In the genomic region with DNA sequence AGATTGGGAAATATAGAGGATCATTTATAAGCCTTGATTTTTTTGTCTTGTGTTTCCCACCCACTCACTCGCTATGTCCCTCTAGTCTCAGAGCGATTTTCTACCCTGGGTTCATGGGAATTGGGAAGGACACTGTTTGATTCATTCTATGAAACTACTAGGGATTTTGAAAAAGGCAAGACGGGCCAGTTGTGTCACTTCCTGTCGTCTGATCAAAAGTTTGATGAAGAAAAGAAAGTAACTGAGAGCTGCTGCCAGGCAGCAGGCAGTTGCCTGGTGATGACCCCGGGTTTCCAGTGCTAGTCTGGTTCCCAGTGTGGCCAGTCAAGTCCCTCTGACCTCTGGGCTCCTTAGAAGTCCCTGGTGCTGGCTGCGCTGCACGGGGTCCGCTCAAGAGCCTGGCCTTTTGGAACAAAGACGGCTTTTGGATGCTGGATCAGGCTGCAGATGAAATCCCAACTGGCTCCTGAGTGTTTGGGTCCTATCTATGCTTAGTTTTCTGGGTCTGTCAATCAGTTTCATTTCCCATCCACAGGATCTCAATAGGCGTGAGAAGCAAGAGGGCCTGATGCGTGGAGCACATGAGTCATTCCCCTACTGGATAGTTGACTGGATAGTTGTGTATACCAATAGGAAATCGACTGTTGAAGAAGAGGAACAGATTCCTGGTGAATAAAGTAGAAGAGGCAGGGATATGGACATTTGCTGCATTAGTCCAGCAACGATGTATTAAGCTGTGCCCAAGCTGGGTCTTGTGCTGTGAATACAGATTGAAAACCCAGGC, we compare ENCODE assay signal across 16 cellular contexts.
DNase-seq lines count a peak whose midpoint lies in the region; ATAC-seq, FAIRE-seq and TF ChIP-seq lines count a peak whose summit lies in the region.
"Had no signal": no experiment of that assay in that cellular context is flagged by ENCODE, and none has a peak within 500 bp of the region (broad histone marks: within the 10 kb centered on the region; RNA-seq: fewer than 3 reads in every experiment).

No MANE protein-coding gene starts in this region.

- H3K27ac ChIP-seq in small intestine (ENCODE audit: low read depth in 1 of 2, low read length in 1 of 2), result no peak overlapping the region
- no peak overlapping the region for H3K27ac ChIP-seq in WERI-Rb-1
- H3K27ac ChIP-seq: 22Rv1 had no signal

- CTCF ChIA-PET in activated CD8-positive, alpha-beta T cell treated with anti-CD3 and anti-CD28 coated beads, Interleukin-2, amount 10 ng/mL, durations not matched to agents 7 days and 5 days (lab: Charles Lee), result interaction anchor here (0.7 to 1.4 kb wide), 3 partner anchors 17 to 148 kb away, joined by 3 to 4 read pairs (median 3); no protein-coding TSS in a partner anchor

- DNase-seq in DMS53 (lab: John Stamatoyannopoulos, UW), result peak; percentile 4
- DNase-seq in DMS53 treated with DMSO at 0.1 percent for 48 hours (lab: John Stamatoyannopoulos, UW; ENCODE audit: unreplicated experiment), result no peak
- DNase-seq in Jurkat, Clone E6-1 (ENCODE audit: low read depth, low spot score), result peak; percentile 22
- DNase-seq in activated CD8-positive, alpha-beta T cell treated with anti-CD3 and anti-CD28 coated beads, Interleukin-2, amount 10 ng/mL, durations not matched to agents 7 days and 5 days, result peak; percentile 45
- peak; percentile 1 for DNase-seq in kidney tubule cell (ENCODE audit: low spot score)
- no peak for DNase-seq in small intestine
- DNase-seq in WERI-Rb-1, result no peak
- DNase-seq: Calu3, NCI-H1092 treated with DMSO at 0.1 percent for 48 hours, NCI-H510A had no signal

- H3K4me1 ChIP-seq in small intestine (ENCODE audit: control insufficient read depth in 2 of 2, insufficient read depth in 1 of 2, low read depth in 1 of 2, low read length in 1 of 2), result no peaks in the 10 kb centered on the region

- POLR2A ChIA-PET in activated CD8-positive, alpha-beta T cell treated with anti-CD3 and anti-CD28 coated beads, Interleukin-2, amount 10 ng/mL, durations not matched to agents 7 days and 5 days (lab: Charles Lee), result interaction anchor here (0.6 kb wide), 1 partner anchor 72 kb away, joined by 3 read pairs; no protein-coding TSS in a partner anchor

- H3K27me3 ChIP-seq in small intestine (ENCODE audit: control insufficient read depth in 2 of 2, insufficient read depth in 2 of 2, low read length in 2 of 2), result no peaks in the 10 kb centered on the region
- no peaks in the 10 kb centered on the region for H3K27me3 ChIP-seq in WERI-Rb-1 (ENCODE audit: insufficient read depth, low read depth, severe bottlenecking)

- WGBS in small intestine, 3 donors, result 84 to 94% (median 90%) methylated on average over 13 of the region's 13 CpGs

- H3K27ac Mint-ChIP-seq in activated CD8-positive, alpha-beta T cell treated with anti-CD3 and anti-CD28 coated beads, Interleukin-2, amount 10 ng/mL, durations not matched to agents 7 days and 5 days, result peak overlapping the region; percentile 85
- H3K27ac Mint-ChIP-seq: nephron, type B pancreatic cell had no signal

- H3K9me3 ChIP-seq in small intestine (ENCODE audit: control insufficient read depth, low read depth) (no peaks in the 10 kb centered on the region), WERI-Rb-1 (ENCODE audit: severe bottlenecking) (no peaks in the 10 kb centered on the region)

- peak overlapping the region; percentile 31 for H3K4me3 Mint-ChIP-seq in activated CD8-positive, alpha-beta T cell treated with anti-CD3 and anti-CD28 coated beads, Interleukin-2, amount 10 ng/mL, durations not matched to agents 7 days and 5 days
- H3K4me3 Mint-ChIP-seq: nephron, type B pancreatic cell had no signal

- no peaks in the 10 kb centered on the region for H3K36me3 ChIP-seq in small intestine (ENCODE audit: control insufficient read depth in 2 of 2, insufficient read depth in 2 of 2, low read length in 2 of 2)
- no peaks in the 10 kb centered on the region for H3K36me3 ChIP-seq in WERI-Rb-1

- H3K4me3 ChIP-seq in Jurkat, Clone E6-1 (ENCODE audit: low read length), result no peak overlapping the region
- no peak overlapping the region for H3K4me3 ChIP-seq in small intestine (ENCODE audit: low read depth in 1 of 2, low read length in 2 of 2)
- no peak overlapping the region for H3K4me3 ChIP-seq in WERI-Rb-1 (ENCODE audit: low read depth, low read length)

- no peak for TF ChIP-seq CTCF in WERI-Rb-1 (IDR thresholded peaks at IDR 0.05; ENCODE audit: low read depth, low read length)

- H3K27me3 Mint-ChIP-seq in activated CD8-positive, alpha-beta T cell treated with anti-CD3 and anti-CD28 coated beads, Interleukin-2, amount 10 ng/mL, durations not matched to agents 7 days and 5 days (ENCODE audit: low read depth), result no peaks in the 10 kb centered on the region
- H3K27me3 Mint-ChIP-seq: type B pancreatic cell had no signal

- peak; percentile 60 for ATAC-seq in activated CD8-positive, alpha-beta T cell treated with anti-CD3 and anti-CD28 coated beads, Interleukin-2, amount 10 ng/mL, durations not matched to agents 7 days and 5 days
- ATAC-seq in GM19035 (IDR thresholded peaks at IDR 0.05; ENCODE audit: unreplicated experiment), result no peak
- ATAC-seq: left colon had no signal

- H3K36me3 Mint-ChIP-seq in activated CD8-positive, alpha-beta T cell treated with anti-CD3 and anti-CD28 coated beads, Interleukin-2, amount 10 ng/mL, durations not matched to agents 7 days and 5 days (ENCODE audit: low read depth), result peaks cover 9% of the 10 kb centered on the region

- no peaks in the 10 kb centered on the region for H3K9me3 Mint-ChIP-seq in activated CD8-positive, alpha-beta T cell treated with anti-CD3 and anti-CD28 coated beads, Interleukin-2, amount 10 ng/mL, durations not matched to agents 7 days and 5 days (ENCODE audit: insufficient read depth)
- H3K9me3 Mint-ChIP-seq: nephron, type B pancreatic cell had no signal

- FAIRE-seq in small intestine (lab: Jason Lieb, UNC), result no peak
- FAIRE-seq: RCC 7860 had no signal

- H3K4me1 Mint-ChIP-seq in activated CD8-positive, alpha-beta T cell treated with anti-CD3 and anti-CD28 coated beads, Interleukin-2, amount 10 ng/mL, durations not matched to agents 7 days and 5 days (ENCODE audit: low read depth), result peaks cover 16% of the 10 kb centered on the region

Comparison
In these comparisons a context has a peak if more than half of its experiments do, and no peak if none do; other contexts are left out.
1. DNase-seq: peak in DMS53 (single experiment), Jurkat, Clone E6-1 (single experiment), activated CD8-positive, alpha-beta T cell treated with anti-CD3 and anti-CD28 coated beads, Interleukin-2, amount 10 ng/mL, durations not matched to agents 7 days and 5 days (single experiment) and kidney tubule cell (single experiment); none in DMS53 treated with DMSO at 0.1 percent for 48 hours (single experiment), small intestine (single experiment) and WERI-Rb-1 (single experiment).